9 cellular contexts compared by ENCODE assay signal in the genomic region with DNA sequence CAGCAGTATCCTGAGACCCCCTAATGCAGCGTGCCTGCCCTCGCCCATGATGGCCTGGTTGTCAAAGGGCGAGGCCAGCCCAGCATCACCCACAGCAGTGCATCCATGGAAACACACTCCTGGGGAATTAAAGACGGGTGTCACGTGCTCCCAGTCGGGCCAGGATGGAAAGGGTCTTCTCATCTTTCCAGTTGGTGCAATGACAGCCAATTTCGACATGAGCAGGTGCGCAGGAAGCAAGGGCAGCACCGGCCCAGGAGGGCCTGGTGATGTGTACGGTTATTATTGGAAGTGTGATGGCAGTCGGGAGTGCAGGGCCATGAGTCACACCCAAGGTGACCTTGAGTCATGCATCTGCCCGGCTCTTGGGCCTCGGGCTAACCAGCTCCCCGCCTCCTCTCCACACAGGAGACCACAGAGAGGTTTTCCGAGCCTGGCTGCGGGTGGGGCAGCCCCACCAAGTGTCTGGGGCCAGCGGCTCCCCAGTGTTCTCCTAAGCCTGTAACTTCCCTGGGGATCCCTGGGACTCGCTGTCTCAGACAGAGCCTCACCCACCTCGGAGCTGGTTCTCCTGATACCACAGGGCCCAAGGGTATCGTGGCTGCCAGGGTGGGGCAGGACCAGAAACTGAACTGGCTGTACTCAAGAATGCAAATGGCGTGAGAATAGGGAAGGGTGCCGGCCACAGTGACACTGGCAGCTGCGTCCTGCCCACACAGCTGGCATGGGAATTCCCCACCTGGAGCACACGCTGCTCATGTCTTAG.
DNase-seq lines count a peak whose midpoint lies in the region; ATAC-seq and TF ChIP-seq lines count a peak whose summit lies in the region.
"Had no signal": no experiment of that assay in that cellular context is flagged by ENCODE, and none has a peak within 500 bp of the region (broad histone marks: within the 10 kb centered on the region; RNA-seq: fewer than 3 reads in every experiment).

No MANE protein-coding gene starts in this region.

- no peak for TF ChIP-seq EP300 in esophagus muscularis mucosa (IDR thresholded peaks at IDR 0.05)

- TF ChIP-seq CTCF in prostate gland (IDR thresholded peaks at IDR 0.05) (no peak), esophagus muscularis mucosa (IDR thresholded peaks at IDR 0.05) (no peak)

- TF ChIP-seq POLR2A in prostate gland (IDR thresholded peaks at IDR 0.05) (no peak), esophagus muscularis mucosa (IDR thresholded peaks at IDR 0.05; ENCODE audit: low read depth) (no peak)

- peak overlapping the region; percentile 58 for H3K27ac ChIP-seq in SJSA1
- no peak overlapping the region for H3K27ac ChIP-seq in prostate gland
- no peak overlapping the region for H3K27ac ChIP-seq in esophagus muscularis mucosa (replicated peaks in 1 of 4)
- H3K27ac ChIP-seq: 22Rv1 had no signal

- peak; percentile 84 for DNase-seq in DMS153 (lab: John Stamatoyannopoulos, UW)
- DNase-seq in DMS153 treated with DMSO at 0.1 percent for 48 hours (lab: John Stamatoyannopoulos, UW; ENCODE audit: unreplicated experiment): no peak
- peak; percentile 72 to 79 for DNase-seq in SJSA1 (ENCODE audit: low read depth in 1 of 2, low spot score in 2 of 2)
- peak; percentile 36 for DNase-seq in iris pigment epithelial cell (ENCODE audit: low read depth)
- DNase-seq in prostate gland (ENCODE audit: low spot score): no peak
- no peak for DNase-seq in esophagus muscularis mucosa (ENCODE audit: extremely low spot score)

- no peak overlapping the region for H3K4me3 ChIP-seq in SJSA1
- H3K4me3 ChIP-seq in prostate gland: no peak overlapping the region
- no peak overlapping the region for H3K4me3 ChIP-seq in esophagus muscularis mucosa

- H3K27me3 ChIP-seq in SJSA1 (replicated peaks) (no peaks in the 10 kb centered on the region), prostate gland (replicated peaks; ENCODE audit: insufficient read depth) (no peaks in the 10 kb centered on the region), esophagus muscularis mucosa (peaks cover 0 to 13% (median 0%) of the 10 kb centered on the region in 4 donors)

- 84% methylated on average over 23 of the region's 24 CpGs for WGBS in prostate gland
- WGBS in esophagus muscularis mucosa: 88% methylated on average over 19 of the region's 24 CpGs

- intact Hi-C loops in prostate gland (cut with DNase I): no loop called here
- intact Hi-C loops in esophagus muscularis mucosa (cut with DNase I): no loop called here

- H3K9me3 ChIP-seq in SJSA1 (replicated peaks) (no peaks in the 10 kb centered on the region), prostate gland (no peaks in the 10 kb centered on the region), esophagus muscularis mucosa (peaks cover 0 to 7% (median 0%) of the 10 kb centered on the region in 4 donors)

- peak; percentile 76 for ATAC-seq in HG03060 (IDR thresholded peaks at IDR 0.05; ENCODE audit: low read depth, unreplicated experiment)
- ATAC-seq in HG02852 (IDR thresholded peaks at IDR 0.05; ENCODE audit: unreplicated experiment): no peak

- H3K4me1 ChIP-seq in SJSA1 (replicated peaks) (peaks cover 14% of the 10 kb centered on the region), prostate gland (replicated peaks) (no peaks in the 10 kb centered on the region), esophagus muscularis mucosa (no peaks in the 10 kb centered on the region)

- H3K36me3 ChIP-seq in SJSA1 (no peaks in the 10 kb centered on the region), prostate gland (no peaks in the 10 kb centered on the region), esophagus muscularis mucosa (no peaks in the 10 kb centered on the region)

Comparison
In these comparisons a context has a peak if more than half of its experiments do, and no peak if none do; other contexts are left out.
1. DNase-seq: peak in DMS153 (single experiment), SJSA1 (2 of 2) and iris pigment epithelial cell (single experiment); none in DMS153 treated with DMSO at 0.1 percent for 48 hours (single experiment), prostate gland (single experiment) and esophagus muscularis mucosa (single experiment).